25 cellular contexts compared by ENCODE assay signal in genomic region chr2:10481055-10481665, GRCh38. TPM values are rescaled to one million over a fixed set of nuclear protein-coding genes. Genes with fewer than 3 reads are reported as not detected.
DNase-seq lines count a peak whose midpoint lies in the region; ATAC-seq, FAIRE-seq and TF ChIP-seq lines count a peak whose summit lies in the region.
"Had no signal": no experiment of that assay in that cellular context is flagged by ENCODE, and none has a peak within 500 bp of the region (broad histone marks: within the 10 kb centered on the region; RNA-seq: fewer than 3 reads in every experiment).

No MANE protein-coding gene starts in this region.

- no peak overlapping the region for H2BK120ac ChIP-seq in H1 (replicated peaks; ENCODE audit: low read depth, low read length)

- no peak for TF ChIP-seq EP300 in H1 (IDR thresholded peaks at IDR 0.05; ENCODE audit: borderline replicate concordance in 1 of 2, low read depth in 2 of 2, low read length in 2 of 2)

- CTCF ChIA-PET in H1 (lab: Charles Lee; ENCODE audit: partially characterized antibody): interaction anchor here (1.0 to 1.7 kb wide), 3 partner anchors 14 to 179 kb away, joined by 3 to 5 read pairs (median 4); no protein-coding TSS in a partner anchor

- no peaks in the 10 kb centered on the region for H3K36me3 ChIP-seq in H1 (ENCODE audit: control insufficient read depth in 2 of 4, insufficient read depth in 4 of 4, low read length in 3 of 4)

- WGBS in H1 (ENCODE audit: extremely low coverage in 1 of 2, insufficient coverage in 1 of 2, insufficient read length in 1 of 2, insufficient replicate concordance in 2 of 2, low coverage in 1 of 2, low lambda C conversion rate in 2 of 2, missing lambda C conversion rate in 1 of 2), 2 experiments: 82% methylated on average over 3 of the region's 3 CpGs; no CpG with 5 or more reads in 1 of the 2 experiments

- no peak overlapping the region for H4K8ac ChIP-seq in H1 (ENCODE audit: extremely low read depth, insufficient read depth, low read length)

- no peak overlapping the region for H3K9ac ChIP-seq in H1 (replicated peaks in 1 of 4; ENCODE audit: extremely low read depth in 1 of 4, low read depth in 3 of 4, low read length in 3 of 4)

- no peak overlapping the region for H3K14ac ChIP-seq in H1 (ENCODE audit: insufficient read length)

- no peaks in the 10 kb centered on the region for H3K36me3 Mint-ChIP-seq in activated naive CD4-positive, alpha-beta T cell treated with anti-CD3 and anti-CD28 coated beads, Interleukin-2, amount 50 U/mL, for 24 hours
- no peaks in the 10 kb centered on the region for H3K36me3 Mint-ChIP-seq in neural crest cell (ENCODE audit: low read depth)
- no peaks in the 10 kb centered on the region for H3K36me3 Mint-ChIP-seq in stimulated activated memory B cell treated with anti-CD40 and anti-IgM and Interleukin-4, amounts not matched to agents 10 μg/mL and 1 μg/mL and 100 μg/mL, for 72 hours
- H3K36me3 Mint-ChIP-seq: CD8-positive, alpha-beta memory T cell had no signal

- no peak overlapping the region for H2BK5ac ChIP-seq in H1 (ENCODE audit: low read depth, low read length)

- H2BK12ac ChIP-seq in H1 (ENCODE audit: low read depth, low read length): no peak overlapping the region

- H3K4me1 ChIP-seq in H1 (replicated peaks in 1 of 4; ENCODE audit: control insufficient read depth in 3 of 4, insufficient read depth in 4 of 4, low read length in 3 of 4): no peaks in the 10 kb centered on the region; a peak in 1 of 7 replicates

- no peak overlapping the region for H3K23ac ChIP-seq in H1 (ENCODE audit: insufficient read length)

- H3K4ac ChIP-seq in H1 (replicated peaks; ENCODE audit: insufficient read length, low read depth, low read length): no peak overlapping the region

- no peaks in the 10 kb centered on the region for H3K79me2 ChIP-seq in H1 (ENCODE audit: control insufficient read depth in 1 of 2, insufficient read depth in 2 of 2, low read length in 2 of 2)

- TF ChIP-seq POLR2A in H1 (IDR thresholded peaks at IDR 0.05; ENCODE audit: control extremely low read depth in 1 of 2, low read depth in 2 of 2, low read length in 2 of 2): no peak

- no peaks in the 10 kb centered on the region for H3K23me2 ChIP-seq in H1 (ENCODE audit: low read depth, low read length)

- no peaks in the 10 kb centered on the region for H3K4me1 Mint-ChIP-seq in activated naive CD4-positive, alpha-beta T cell treated with anti-CD3 and anti-CD28 coated beads, Interleukin-2, amount 50 U/mL, for 24 hours
- peaks cover 21% of the 10 kb centered on the region for H3K4me1 Mint-ChIP-seq in neural crest cell
- H3K4me1 Mint-ChIP-seq in stimulated activated memory B cell treated with anti-CD40 and anti-IgM and Interleukin-4, amounts not matched to agents 10 μg/mL and 1 μg/mL and 100 μg/mL, for 72 hours: peaks cover 21% of the 10 kb centered on the region

- POLR2A ChIA-PET in H1 (lab: Charles Lee; ENCODE audit: partially characterized antibody): interaction anchor here (0.8 kb wide), 1 partner anchor 241 kb away, joined by 3 read pairs; no protein-coding TSS in a partner anchor

- no peak overlapping the region for H4K91ac ChIP-seq in H1 (replicated peaks; ENCODE audit: insufficient read length, low read length)

- H3K79me1 ChIP-seq in H1 (ENCODE audit: low read depth, low read length): no peaks in the 10 kb centered on the region

- FAIRE-seq in H1 (lab: Jason Lieb, UNC): no peak
- FAIRE-seq: GM19239 had no signal

- H3K9me3 ChIP-seq in H1 (ENCODE audit: insufficient read depth in 2 of 2, low read depth in 1 of 2, low read length in 1 of 2): no peaks in the 10 kb centered on the region

- H2BK20ac ChIP-seq in H1 (ENCODE audit: low read length): no peak overlapping the region

- peak overlapping the region; percentile 43 for H3K27ac Mint-ChIP-seq in activated naive CD4-positive, alpha-beta T cell treated with anti-CD3 and anti-CD28 coated beads, Interleukin-2, amount 50 U/mL, for 24 hours
- peak overlapping the region; percentile 80 for H3K27ac Mint-ChIP-seq in neural crest cell (ENCODE audit: unreplicated experiment)
- peak overlapping the region; percentile 8 for H3K27ac Mint-ChIP-seq in stimulated activated memory B cell treated with anti-CD40 and anti-IgM and Interleukin-4, amounts not matched to agents 10 μg/mL and 1 μg/mL and 100 μg/mL, for 72 hours

- no peak overlapping the region for H2BK15ac ChIP-seq in H1 (ENCODE audit: low read length)

- H4K5ac ChIP-seq in H1 (ENCODE audit: insufficient read length, low read depth, low read length): no peak overlapping the region

- H3K4me2 ChIP-seq in H1 (ENCODE audit: insufficient read depth in 1 of 2, low read depth in 2 of 2, low read length in 2 of 2): no peak overlapping the region
- H3K4me2 ChIP-seq: PC-9 had no signal

- no peaks in the 10 kb centered on the region for H4K20me1 ChIP-seq in H1 (replicated peaks in 1 of 2; ENCODE audit: control insufficient read depth in 1 of 2, insufficient read depth in 2 of 2, low read length in 2 of 2)

- no peak for DNase-seq in activated naive CD4-positive, alpha-beta T cell (lab: John Stamatoyannopoulos, UW)
- DNase-seq in H1 (ENCODE audit: low read depth in 1 of 2, low spot score in 2 of 2) (no peak), neural crest cell (ENCODE audit: low read depth, low spot score) (no peak), superior temporal gyrus (ENCODE audit: extremely low spot score) (no peak), DMS79 treated with DMSO at 0.1 percent for 48 hours (lab: John Stamatoyannopoulos, UW) (no peak)
- DNase-seq in stimulated activated CD8-positive, alpha-beta memory T cell treated with anti-CD3 and anti-CD28 coated beads, Interleukin-4, amount 100 ng/mL, for 48 hours: no peak
- DNase-seq: 8988T; CD8-positive, alpha-beta memory T cell; GDM1; KBM-7; MM.1S; NCI-H1092; NCI-H1436; NCI-H1930; NCI-H226; NCI-H510A treated with DMSO at 0.1 percent for 48 hours; NCI-H748 treated with DMSO at 0.1 percent for 48 hours; PC-9; RPMI8226; SHP77 treated with DMSO at 0.1 percent for 48 hours had no signal

- H2AFZ ChIP-seq in H1 (ENCODE audit: low read length): 0 out of 2 replicates have a peak overlapping the region, but pooled peaks have one; percentile 19
- H2AFZ ChIP-seq: PC-9 had no signal

- no peak overlapping the region for H3K27ac ChIP-seq in H1 (ENCODE audit: low read depth, low read length)
- H3K27ac ChIP-seq: C4-2B, PC-9, SK-N-MC had no signal

- TF ChIP-seq RAD21 in H1 (IDR thresholded peaks at IDR 0.05 in 1 of 2, conservative IDR thresholded peaks at IDR 0.05 in 1 of 2; ENCODE audit: low read depth in 2 of 2, low read length in 2 of 2): no peak

- H3K9me3 Mint-ChIP-seq in activated naive CD4-positive, alpha-beta T cell treated with anti-CD3 and anti-CD28 coated beads, Interleukin-2, amount 50 U/mL, for 24 hours: no peaks in the 10 kb centered on the region
- H3K9me3 Mint-ChIP-seq in neural crest cell: no peaks in the 10 kb centered on the region
- H3K9me3 Mint-ChIP-seq in stimulated activated memory B cell treated with anti-CD40 and anti-IgM and Interleukin-4, amounts not matched to agents 10 μg/mL and 1 μg/mL and 100 μg/mL, for 72 hours: no peaks in the 10 kb centered on the region
- H3K9me3 Mint-ChIP-seq: CD8-positive, alpha-beta memory T cell had no signal

- H3K18ac ChIP-seq in H1 (ENCODE audit: extremely low read depth, low read length): no peak overlapping the region

- H3K27me3 ChIP-seq in H1 (replicated peaks in 1 of 4; ENCODE audit: control insufficient read depth in 3 of 4, extremely low read depth in 1 of 4, insufficient read depth in 3 of 4, low read length in 3 of 4): no peaks in the 10 kb centered on the region; a peak in 1 of 7 replicates

- TF ChIP-seq CTCF in H1 (IDR thresholded peaks at IDR 0.05; ENCODE audit: control extremely low read depth in 1 of 3, insufficient read depth in 1 of 3, low read depth in 1 of 3, low read length in 3 of 3) (no peak), neural crest cell (conservative IDR thresholded peaks at IDR 0.05) (no peak)

- no peak overlapping the region for H3K4me3 Mint-ChIP-seq in activated naive CD4-positive, alpha-beta T cell treated with anti-CD3 and anti-CD28 coated beads, Interleukin-2, amount 50 U/mL, for 24 hours
- H3K4me3 Mint-ChIP-seq in neural crest cell: no peak overlapping the region
- H3K4me3 Mint-ChIP-seq in stimulated activated memory B cell treated with anti-CD40 and anti-IgM and Interleukin-4, amounts not matched to agents 10 μg/mL and 1 μg/mL and 100 μg/mL, for 72 hours: no peak overlapping the region
- H3K4me3 Mint-ChIP-seq: CD8-positive, alpha-beta memory T cell had no signal

- ATAC-seq in stimulated activated memory B cell treated with anti-CD40 and anti-IgM and Interleukin-4, amounts not matched to agents 10 μg/mL and 1 μg/mL and 100 μg/mL, for 72 hours: no peak

- no peaks in the 10 kb centered on the region for H3K27me3 Mint-ChIP-seq in activated naive CD4-positive, alpha-beta T cell treated with anti-CD3 and anti-CD28 coated beads, Interleukin-2, amount 50 U/mL, for 24 hours
- H3K27me3 Mint-ChIP-seq in neural crest cell (ENCODE audit: low read depth): peaks cover 13% of the 10 kb centered on the region
- peaks cover 22% of the 10 kb centered on the region for H3K27me3 Mint-ChIP-seq in stimulated activated memory B cell treated with anti-CD40 and anti-IgM and Interleukin-4, amounts not matched to agents 10 μg/mL and 1 μg/mL and 100 μg/mL, for 72 hours

- no peak overlapping the region for H3K4me3 ChIP-seq in H1 (ENCODE audit: extremely low read depth in 1 of 4, insufficient read depth in 2 of 4, low read depth in 3 of 4, low read length in 4 of 4)
- H3K4me3 ChIP-seq: PC-9, SK-N-MC had no signal

- H2AK5ac ChIP-seq in H1 (ENCODE audit: low read depth, low read length): no peak overlapping the region

- H3K56ac ChIP-seq in H1 (replicated peaks; ENCODE audit: insufficient read length, low read depth, low read length): no peak overlapping the region

TF ChIP-seq in H1, 55 proteins besides CTCF, POLR2A, EP300 and RAD21 (continues in another document):
- no peak for TF ChIP-seq MAFK (IDR thresholded peaks at IDR 0.05; ENCODE audit: low read depth, low read length)
- TF ChIP-seq RXRA (IDR thresholded peaks at IDR 0.05; ENCODE audit: insufficient read depth, low read depth, low read length): no peak
- TF ChIP-seq KDM1A (IDR thresholded peaks at IDR 0.05; ENCODE audit: borderline replicate concordance, low read length): no peak
- no peak for TF ChIP-seq SIX5 (IDR thresholded peaks at IDR 0.05; ENCODE audit: low read depth, low read length)
- no peak for TF ChIP-seq EGR1 (IDR thresholded peaks at IDR 0.05; ENCODE audit: borderline replicate concordance, low read depth, low read length)

RNA-seq across cellular contexts. Expression of gene ODC1, which starts 33.0 kb away (rescaled TPM):
- total RNA-seq in H1 (2021; fragmentation: NEBNext Ultra II Directional; extraction: Animal tissue kit (Norgen Biotek cat#: 25700)): 73.6 and 76.7 TPM in 2 replicates
- 39.9 and 57.2 TPM in 2 replicates for polyA plus RNA-seq in H1 (2011; rRNA removed)
- polyA plus RNA-seq in H1 (2011; cell fraction: cytosol; rRNA removed): 52.1 TPM
- polyA plus RNA-seq in H1 (2011; cell fraction: nucleus; rRNA removed): 28.3 TPM
- polyA plus RNA-seq in H1 (2012, experiment 1 of 2): 51.1 to 69.3 TPM (median 56.4 TPM) in 4 replicates
- 47.0 TPM for polyA plus RNA-seq in H1 (2012, experiment 2 of 2)
- 36.2 TPM for polyA plus RNA-seq in H1 (2013, experiment 1 of 2)
- 38.4 TPM for polyA plus RNA-seq in H1 (2013, experiment 2 of 2)
- polyA minus RNA-seq in H1 (2011; rRNA and poly(A)+ RNA removed): 62.9 and 69.6 TPM in 2 replicates
- polyA minus RNA-seq in H1 (2011; cell fraction: cytosol; rRNA and poly(A)+ RNA removed): 26.7 TPM
- polyA minus RNA-seq in H1 (2011; cell fraction: nucleus; rRNA and poly(A)+ RNA removed): 24.6 TPM
- 279 and 290 TPM in 2 replicates for total RNA-seq in neural crest cell

Comparison
In these comparisons a context has a peak if more than half of its experiments do, and no peak if none do; other contexts are left out.
1. H3K27ac Mint-ChIP-seq: peak in every context shown above with its lines; median percentile 80 in neural crest cell; 43 in activated naive CD4-positive, alpha-beta T cell treated with anti-CD3 and anti-CD28 coated beads, Interleukin-2, amount 50 U/mL, for 24 hours; 8 in stimulated activated memory B cell treated with anti-CD40 and anti-IgM and Interleukin-4, amounts not matched to agents 10 μg/mL and 1 μg/mL and 100 μg/mL, for 72 hours.